ENCODE assay signal across 18 cellular contexts in the genomic region with DNA sequence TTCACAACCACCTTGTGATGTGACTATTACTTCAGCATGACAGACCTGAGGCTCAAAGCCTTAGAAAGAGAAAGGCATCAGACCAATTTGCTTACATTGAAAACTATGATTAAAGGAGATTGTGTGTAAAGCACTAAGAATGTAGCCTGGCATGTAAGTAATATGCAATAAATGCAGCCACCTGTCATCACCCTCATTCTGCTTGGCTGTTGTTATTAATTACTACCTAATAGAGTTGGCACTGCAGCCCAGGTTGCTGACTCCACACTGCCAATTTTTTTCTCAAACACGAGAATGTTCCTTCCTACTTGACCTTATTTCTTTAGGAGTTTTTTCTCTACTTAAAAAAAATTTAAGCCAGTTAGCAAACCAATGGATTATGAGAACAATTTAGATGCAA.
A peak's percentile ranks its signal among the peaks of the same experiment; 100 is the strongest.
DNase-seq lines count a peak whose midpoint lies in the region.
"Had no signal": no experiment of that assay in that cellular context is flagged by ENCODE, and none has a peak within 500 bp of the region (broad histone marks: within the 10 kb centered on the region; RNA-seq: fewer than 3 reads in every experiment).

No MANE protein-coding gene starts in this region.

- DNase-seq in NCI-H1105 treated with DMSO at 0.1 percent for 48 hours (lab: John Stamatoyannopoulos, UW) (peak; percentile 4), NCI-H1105 (lab: John Stamatoyannopoulos, UW) (no peak), cerebellar nuclear complex (lab: John Stamatoyannopoulos, UW) (peak; percentile 7 to 39), glomerular visceral epithelial cell (ENCODE audit: extremely low spot score) (peak; percentile 5), hippocampal formation (lab: John Stamatoyannopoulos, UW) (no peak), DMS79 (lab: John Stamatoyannopoulos, UW) (no peak)
- DNase-seq in activated CD8-positive, alpha-beta memory T cell treated with anti-CD3 and anti-CD28 coated beads for 24 hours = no peak
- DNase-seq: 8988T; Calu3; CD8-positive, alpha-beta memory T cell; GOT3; HCEC 1CT; NCI-H1048; NCI-H2029 treated with DMSO at 0.1 percent for 48 hours; NCI-H526; PC-3; SHP77; SW 1271 had no signal

Comparison
In these comparisons a context has a peak if more than half of its experiments do, and no peak if none do; other contexts are left out.
1. DNase-seq: peak in NCI-H1105 treated with DMSO at 0.1 percent for 48 hours (single experiment), cerebellar nuclear complex (2 of 2) and glomerular visceral epithelial cell (single experiment); none in NCI-H1105 (single experiment), hippocampal formation (0 of 2), DMS79 (single experiment) and activated CD8-positive, alpha-beta memory T cell treated with anti-CD3 and anti-CD28 coated beads for 24 hours (single experiment).